Comparison of ENCODE assay signal across 1 cellular context in the genomic region with DNA sequence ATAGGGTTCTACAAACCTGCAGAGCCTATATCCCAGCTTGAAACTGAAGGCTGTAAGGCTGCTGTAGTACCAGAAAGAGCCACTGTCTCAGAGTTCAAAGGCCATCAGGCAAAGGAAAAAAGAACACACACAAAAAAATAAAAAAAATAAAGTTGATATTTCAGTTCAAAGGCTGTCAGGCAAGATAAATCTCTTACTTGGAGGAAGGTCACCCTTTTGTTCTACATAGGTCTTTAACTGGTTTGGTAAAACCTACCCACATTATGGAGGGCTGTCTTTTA.
TF ChIP-seq lines count a peak whose summit lies in the region.

No MANE protein-coding gene starts in this region.

TF ChIP-seq in A549, 52 proteins besides CTCF, POLR2A, EP300 and RAD21 (continued from another document):
- TF ChIP-seq CHD4 (IDR thresholded peaks at IDR 0.05; ENCODE audit: borderline replicate concordance), result no peak
- no peak for TF ChIP-seq TFCP2L1 (CRISPR knock-in tag; IDR thresholded peaks at IDR 0.05)
- TF ChIP-seq, protein P1, sequence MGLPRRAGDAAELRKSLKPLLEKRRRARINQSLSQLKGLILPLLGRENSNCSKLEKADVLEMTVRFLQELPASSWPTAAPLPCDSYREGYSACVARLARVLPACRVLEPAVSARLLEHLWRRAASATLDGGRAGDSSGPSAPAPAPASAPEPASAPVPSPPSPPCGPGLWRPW (IDR thresholded peaks at IDR 0.05), result no peak
- TF ChIP-seq KDM5A (IDR thresholded peaks at IDR 0.05), result no peak
- TF ChIP-seq HOXB13 (CRISPR knock-in tag; IDR thresholded peaks at IDR 0.05; ENCODE audit: low read depth), result no peak
- no peak for TF ChIP-seq NFE2L2 (conservative IDR thresholded peaks at IDR 0.05; ENCODE audit: low read length)
- no peak for TF ChIP-seq FOXS1 (CRISPR knock-in tag; IDR thresholded peaks at IDR 0.05)
- TF ChIP-seq, protein P2, sequence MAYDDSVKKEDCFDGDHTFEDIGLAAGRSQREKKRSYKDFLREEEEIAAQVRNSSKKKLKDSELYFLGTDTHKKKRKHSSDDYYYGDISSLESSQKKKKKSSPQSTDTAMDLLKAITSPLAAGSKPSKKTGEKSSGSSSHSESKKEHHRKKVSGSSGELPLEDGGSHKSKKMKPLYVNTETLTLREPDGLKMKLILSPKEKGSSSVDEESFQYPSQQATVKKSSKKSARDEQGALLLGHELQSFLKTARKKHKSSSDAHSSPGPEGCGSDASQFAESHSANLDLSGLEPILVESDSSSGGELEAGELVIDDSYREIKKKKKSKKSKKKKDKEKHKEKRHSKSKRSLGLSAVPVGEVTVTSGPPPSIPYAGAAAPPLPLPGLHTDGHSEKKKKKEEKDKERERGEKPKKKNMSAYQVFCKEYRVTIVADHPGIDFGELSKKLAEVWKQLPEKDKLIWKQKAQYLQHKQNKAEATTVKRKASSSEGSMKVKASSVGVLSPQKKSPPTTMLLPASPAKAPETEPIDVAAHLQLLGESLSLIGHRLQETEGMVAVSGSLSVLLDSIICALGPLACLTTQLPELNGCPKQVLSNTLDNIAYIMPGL (CRISPR knock-in tag; IDR thresholded peaks at IDR 0.05; ENCODE audit: borderline replicate concordance), result no peak
- TF ChIP-seq EHMT2 (IDR thresholded peaks at IDR 0.05; ENCODE audit: low read depth), result no peak
